Comparison of ENCODE assay signal across 29 cellular contexts in genomic region chr18:49028801-49029506, GRCh38.
"Had no signal": no experiment of that assay in that cellular context is flagged by ENCODE, and none has a peak within 500 bp of the region (broad histone marks: within the 10 kb centered on the region; RNA-seq: fewer than 3 reads in every experiment).

No MANE protein-coding gene starts in this region.

- H3K4me1 ChIP-seq: adrenal gland, body of pancreas, gastrocnemius medialis, parathyroid adenoma, psoas muscle, suprapubic skin had no signal

- H3K79me2 ChIP-seq: hepatocyte, parathyroid adenoma had no signal

- H3K9me3 Mint-ChIP-seq: activated naive CD4-positive, alpha-beta T cell treated with anti-CD3 and anti-CD28 coated beads for 36 hours; activated naive CD8-positive, alpha-beta T cell treated with anti-CD3 and anti-CD28 coated beads for 36 hours; activated T-cell treated with anti-CD3 and anti-CD28 coated beads, Interleukin-2, amount 50 U/mL, for 72 hours; effector memory CD8-positive, alpha-beta T cell; neural crest cell had no signal

- H3K36me3 Mint-ChIP-seq: mesothelial cell of epicardium, naive B cell had no signal

- H3K9me3 ChIP-seq: adrenal gland, body of pancreas, gastrocnemius medialis, psoas muscle, spleen, suprapubic skin, tibial nerve had no signal

- ATAC-seq: activated T-cell treated with anti-CD3 and anti-CD28 coated beads, Interleukin-2, amount 50 U/mL, for 72 hours; body of pancreas; effector memory CD8-positive, alpha-beta T cell; gastrocnemius medialis; left colon; psoas muscle; right cardiac atrium had no signal

- H3K27me3 ChIP-seq: adrenal gland, body of pancreas, gastrocnemius medialis, hepatocyte, suprapubic skin, tibial nerve had no signal

- H3K27ac Mint-ChIP-seq: activated naive CD4-positive, alpha-beta T cell treated with anti-CD3 and anti-CD28 coated beads for 36 hours; activated naive CD8-positive, alpha-beta T cell treated with anti-CD3 and anti-CD28 coated beads for 36 hours; activated T-cell treated with anti-CD3 and anti-CD28 coated beads, Interleukin-2, amount 50 U/mL, for 72 hours; effector memory CD8-positive, alpha-beta T cell; mesothelial cell of epicardium had no signal

- H3K9ac ChIP-seq: parathyroid adenoma had no signal

- H3K36me3 ChIP-seq: adrenal gland, gastrocnemius medialis, spleen, suprapubic skin, tibial nerve had no signal

- H3K4me3 Mint-ChIP-seq: activated naive CD4-positive, alpha-beta T cell treated with anti-CD3 and anti-CD28 coated beads for 36 hours; activated naive CD8-positive, alpha-beta T cell treated with anti-CD3 and anti-CD28 coated beads for 36 hours; activated T-cell treated with anti-CD3 and anti-CD28 coated beads, Interleukin-2, amount 50 U/mL, for 72 hours; effector memory CD8-positive, alpha-beta T cell; mesothelial cell of epicardium; neural crest cell had no signal

- H3K4me2 ChIP-seq: hepatocyte had no signal

- H3K4me3 ChIP-seq: adrenal gland, body of pancreas, gastrocnemius medialis, hepatocyte, psoas muscle, spleen, suprapubic skin, tibial nerve had no signal

- H3K27ac ChIP-seq: adrenal gland, body of pancreas, gastrocnemius medialis, hepatocyte, parathyroid adenoma, psoas muscle, spleen, suprapubic skin, tibial nerve had no signal

- FAIRE-seq: keratinocyte, urothelium cell line had no signal

- DNase-seq: activated CD4-positive, alpha-beta T cell treated with anti-CD3 and anti-CD28 coated beads, Interleukin-2, amount 50 U/mL, for 1 hour; activated CD4-positive, CD25-positive, alpha-beta regulatory T cell treated with anti-CD3 and anti-CD28 coated beads, Interleukin-2, amount 50 U/mL, for 72 hours; activated naive CD4-positive, alpha-beta T cell treated with anti-CD3 and anti-CD28 coated beads for 36 hours; activated naive CD8-positive, alpha-beta T cell treated with anti-CD3 and anti-CD28 coated beads for 36 hours; activated T-cell treated with anti-CD3 and anti-CD28 coated beads, Interleukin-2, amount 50 U/mL, for 72 hours; aorta; body of pancreas; cerebellar nuclear complex; cortex of kidney; effector memory CD8-positive, alpha-beta T cell; erythroblast; gastrocnemius medialis; left colon; naive B cell; nucleus accumbens; spleen; stimulated activated naive CD4-positive, alpha-beta T cell; T-helper 2 cell had no signal

- H2AFZ ChIP-seq: hepatocyte, parathyroid adenoma had no signal

- H3K4me1 Mint-ChIP-seq: neural crest cell had no signal
